Comparison of ENCODE assay signal across 1 cellular context in the genomic region with DNA sequence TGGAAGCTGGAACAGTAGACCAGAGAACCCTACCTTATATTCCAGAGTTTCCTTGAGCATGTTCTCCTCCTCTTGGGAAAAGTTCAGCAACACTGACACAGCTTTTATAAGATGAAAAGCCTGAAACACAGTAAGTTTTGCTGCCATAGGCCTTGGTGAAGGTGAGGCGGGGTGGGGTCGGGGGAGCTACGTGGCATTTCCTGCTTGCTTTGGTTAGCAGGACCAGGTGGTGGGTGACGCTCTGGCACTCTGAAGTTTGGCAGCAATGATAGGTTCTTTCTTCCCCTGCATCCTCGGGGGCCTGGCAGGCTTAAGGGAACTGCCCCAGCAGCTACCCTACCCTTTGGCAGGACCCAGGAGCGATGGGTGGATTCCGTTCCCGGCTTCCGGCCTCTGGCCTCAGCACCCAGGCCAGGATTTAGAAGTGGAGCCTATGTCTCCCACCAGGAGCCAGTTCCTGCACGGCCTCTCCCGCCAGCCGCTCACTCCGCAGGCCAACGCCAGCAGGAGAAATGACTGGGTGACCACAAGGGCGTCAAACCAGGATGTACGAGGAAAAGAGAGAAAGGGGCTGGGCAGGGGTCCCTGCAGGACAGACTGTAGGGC.
TF ChIP-seq lines count a peak whose summit lies in the region.

No MANE protein-coding gene starts in this region.

TF ChIP-seq in GM23338, 12 proteins besides CTCF, POLR2A, EP300 and RAD21 (continued from another document):
- TF ChIP-seq, protein P1, sequence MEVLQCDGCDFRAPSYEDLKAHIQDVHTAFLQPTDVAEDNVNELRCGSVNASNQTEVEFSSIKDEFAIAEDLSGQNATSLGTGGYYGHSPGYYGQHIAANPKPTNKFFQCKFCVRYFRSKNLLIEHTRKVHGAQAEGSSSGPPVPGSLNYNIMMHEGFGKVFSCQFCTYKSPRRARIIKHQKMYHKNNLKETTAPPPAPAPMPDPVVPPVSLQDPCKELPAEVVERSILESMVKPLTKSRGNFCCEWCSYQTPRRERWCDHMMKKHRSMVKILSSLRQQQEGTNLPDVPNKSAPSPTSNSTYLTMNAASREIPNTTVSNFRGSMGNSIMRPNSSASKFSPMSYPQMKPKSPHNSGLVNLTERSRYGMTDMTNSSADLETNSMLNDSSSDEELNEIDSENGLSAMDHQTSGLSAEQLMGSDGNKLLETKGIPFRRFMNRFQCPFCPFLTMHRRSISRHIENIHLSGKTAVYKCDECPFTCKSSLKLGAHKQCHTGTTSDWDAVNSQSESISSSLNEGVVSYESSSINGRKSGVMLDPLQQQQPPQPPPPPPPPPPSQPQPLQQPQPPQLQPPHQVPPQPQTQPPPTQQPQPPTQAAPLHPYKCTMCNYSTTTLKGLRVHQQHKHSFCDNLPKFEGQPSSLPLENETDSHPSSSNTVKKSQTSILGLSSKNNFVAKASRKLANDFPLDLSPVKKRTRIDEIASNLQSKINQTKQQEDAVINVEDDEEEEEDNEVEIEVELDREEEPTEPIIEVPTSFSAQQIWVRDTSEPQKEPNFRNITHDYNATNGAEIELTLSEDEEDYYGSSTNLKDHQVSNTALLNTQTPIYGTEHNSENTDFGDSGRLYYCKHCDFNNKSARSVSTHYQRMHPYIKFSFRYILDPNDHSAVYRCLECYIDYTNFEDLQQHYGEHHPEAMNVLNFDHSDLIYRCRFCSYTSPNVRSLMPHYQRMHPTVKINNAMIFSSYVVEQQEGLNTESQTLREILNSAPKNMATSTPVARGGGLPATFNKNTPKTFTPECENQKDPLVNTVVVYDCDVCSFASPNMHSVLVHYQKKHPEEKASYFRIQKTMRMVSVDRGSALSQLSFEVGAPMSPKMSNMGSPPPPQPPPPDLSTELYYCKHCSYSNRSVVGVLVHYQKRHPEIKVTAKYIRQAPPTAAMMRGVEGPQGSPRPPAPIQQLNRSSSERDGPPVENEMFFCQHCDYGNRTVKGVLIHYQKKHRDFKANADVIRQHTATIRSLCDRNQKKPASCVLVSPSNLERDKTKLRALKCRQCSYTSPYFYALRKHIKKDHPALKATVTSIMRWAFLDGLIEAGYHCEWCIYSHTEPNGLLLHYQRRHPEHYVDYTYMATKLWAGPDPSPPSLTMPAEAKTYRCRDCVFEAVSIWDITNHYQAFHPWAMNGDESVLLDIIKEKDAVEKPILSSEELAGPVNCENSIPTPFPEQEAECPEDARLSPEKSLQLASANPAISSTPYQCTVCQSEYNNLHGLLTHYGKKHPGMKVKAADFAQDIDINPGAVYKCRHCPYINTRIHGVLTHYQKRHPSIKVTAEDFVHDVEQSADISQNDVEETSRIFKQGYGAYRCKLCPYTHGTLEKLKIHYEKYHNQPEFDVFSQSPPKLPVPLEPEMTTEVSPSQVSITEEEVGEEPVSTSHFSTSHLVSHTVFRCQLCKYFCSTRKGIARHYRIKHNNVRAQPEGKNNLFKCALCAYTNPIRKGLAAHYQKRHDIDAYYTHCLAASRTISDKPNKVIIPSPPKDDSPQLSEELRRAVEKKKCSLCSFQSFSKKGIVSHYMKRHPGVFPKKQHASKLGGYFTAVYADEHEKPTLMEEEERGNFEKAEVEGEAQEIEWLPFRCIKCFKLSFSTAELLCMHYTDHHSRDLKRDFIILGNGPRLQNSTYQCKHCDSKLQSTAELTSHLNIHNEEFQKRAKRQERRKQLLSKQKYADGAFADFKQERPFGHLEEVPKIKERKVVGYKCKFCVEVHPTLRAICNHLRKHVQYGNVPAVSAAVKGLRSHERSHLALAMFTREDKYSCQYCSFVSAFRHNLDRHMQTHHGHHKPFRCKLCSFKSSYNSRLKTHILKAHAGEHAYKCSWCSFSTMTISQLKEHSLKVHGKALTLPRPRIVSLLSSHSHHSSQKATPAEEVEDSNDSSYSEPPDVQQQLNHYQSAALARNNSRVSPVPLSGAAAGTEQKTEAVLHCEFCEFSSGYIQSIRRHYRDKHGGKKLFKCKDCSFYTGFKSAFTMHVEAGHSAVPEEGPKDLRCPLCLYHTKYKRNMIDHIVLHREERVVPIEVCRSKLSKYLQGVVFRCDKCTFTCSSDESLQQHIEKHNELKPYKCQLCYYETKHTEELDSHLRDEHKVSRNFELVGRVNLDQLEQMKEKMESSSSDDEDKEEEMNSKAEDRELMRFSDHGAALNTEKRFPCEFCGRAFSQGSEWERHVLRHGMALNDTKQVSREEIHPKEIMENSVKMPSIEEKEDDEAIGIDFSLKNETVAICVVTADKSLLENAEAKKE (CRISPR knock-in tag; IDR thresholded peaks at IDR 0.05), result no peak
- no peak for TF ChIP-seq ZNF114 (CRISPR knock-in tag; IDR thresholded peaks at IDR 0.05)
TF ChIP-seq in GM23338: peak in this region for 0.
